ENCODE assay signal across 26 cellular contexts in the genomic region with DNA sequence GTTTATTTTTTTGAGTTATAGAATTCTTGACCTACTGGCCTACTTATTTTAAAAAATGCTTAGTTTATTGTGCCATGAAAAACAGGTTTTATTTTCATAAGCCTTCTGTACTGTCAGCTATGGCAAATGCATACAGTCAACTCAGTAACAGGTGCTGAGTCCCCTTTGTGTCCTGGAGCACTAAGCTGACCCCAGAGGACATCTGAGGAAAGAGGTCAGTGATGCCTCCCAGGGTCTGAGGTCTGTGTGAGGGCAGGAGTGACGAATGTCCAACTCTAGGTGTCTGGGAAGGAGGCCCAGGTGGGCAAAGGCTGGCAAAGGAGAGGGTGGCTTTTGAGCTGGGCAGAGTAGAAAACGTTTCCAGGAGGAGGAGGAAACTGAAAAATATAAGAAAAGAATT.
"Had no signal": no experiment of that assay in that cellular context is flagged by ENCODE, and none has a peak within 500 bp of the region (broad histone marks: within the 10 kb centered on the region; RNA-seq: fewer than 3 reads in every experiment).

No MANE protein-coding gene starts in this region.

- DNase-seq: effector CD8-positive, alpha-beta T cell; endodermal cell; foreskin keratinocyte; heart left ventricle; kidney; occipital lobe; ovary; spleen; stimulated activated CD4-positive, alpha-beta T cell treated with anti-CD3 and anti-CD28 coated beads, Interleukin-4, amount 100 ng/mL, for 4 hours; upper lobe of right lung; uterus had no signal

- H3K4me1 ChIP-seq: esophagus muscularis mucosa, foreskin keratinocyte, gastroesophageal sphincter, prostate gland, right atrium auricular region, spleen, tibial nerve, upper lobe of right lung, uterus had no signal

- H3K9me3 ChIP-seq: esophagus muscularis mucosa, gastroesophageal sphincter, heart left ventricle, ovary, prostate gland, right atrium auricular region, spleen, thoracic aorta, tibial nerve, upper lobe of right lung, uterus had no signal

- H3K9me3 Mint-ChIP-seq: dendritic cell treated with granulocyte-macrophage colony-stimulating factor and Interleukin-4, amounts not matched to agents 40 ng/mL and 50 ng/mL, for 4 days; endodermal cell; memory B cell; nephron; stimulated activated memory B cell treated with anti-CD40 and anti-IgM and Interleukin-4, amounts not matched to agents 10 μg/mL and 1 μg/mL and 100 μg/mL, for 72 hours; stimulated activated naive CD8-positive, alpha-beta T cell treated with anti-CD3 and anti-CD28 coated beads, Interleukin-15, Interleukin-2, amounts not matched to agents 100 ng/mL and 50 ng/mL, for 24 hours had no signal

- ATAC-seq: foreskin keratinocyte; gastroesophageal sphincter; heart left ventricle; left lobe of liver; stimulated activated memory B cell treated with anti-CD40 and anti-IgM and Interleukin-4, amounts not matched to agents 10 μg/mL and 1 μg/mL and 100 μg/mL, for 72 hours; upper lobe of right lung had no signal

- H3K36me3 ChIP-seq: ovary, prostate gland, thoracic aorta, uterus had no signal

- H3K27me3 Mint-ChIP-seq: dendritic cell treated with granulocyte-macrophage colony-stimulating factor and Interleukin-4, amounts not matched to agents 40 ng/mL and 50 ng/mL, for 4 days; memory B cell; stimulated activated memory B cell treated with anti-CD40 and anti-IgM and Interleukin-4, amounts not matched to agents 10 μg/mL and 1 μg/mL and 100 μg/mL, for 72 hours; stimulated activated naive CD8-positive, alpha-beta T cell treated with anti-CD3 and anti-CD28 coated beads, Interleukin-15, Interleukin-2, amounts not matched to agents 100 ng/mL and 50 ng/mL, for 24 hours had no signal

- H3K27ac ChIP-seq: esophagus muscularis mucosa, foreskin keratinocyte, gastroesophageal sphincter, heart left ventricle, hepatocyte, ovary, prostate gland, right atrium auricular region, skin epidermis, spleen, thoracic aorta, tibial nerve, upper lobe of right lung, uterus had no signal

- H3K27ac Mint-ChIP-seq: dendritic cell treated with granulocyte-macrophage colony-stimulating factor and Interleukin-4, amounts not matched to agents 40 ng/mL and 50 ng/mL, for 4 days; endodermal cell; memory B cell; stimulated activated memory B cell treated with anti-CD40 and anti-IgM and Interleukin-4, amounts not matched to agents 10 μg/mL and 1 μg/mL and 100 μg/mL, for 72 hours; stimulated activated naive CD8-positive, alpha-beta T cell treated with anti-CD3 and anti-CD28 coated beads, Interleukin-15, Interleukin-2, amounts not matched to agents 100 ng/mL and 50 ng/mL, for 24 hours had no signal

- H3K4me1 Mint-ChIP-seq: memory B cell; stimulated activated memory B cell treated with anti-CD40 and anti-IgM and Interleukin-4, amounts not matched to agents 10 μg/mL and 1 μg/mL and 100 μg/mL, for 72 hours had no signal

- H3K27me3 ChIP-seq: esophagus muscularis mucosa, foreskin keratinocyte, gastroesophageal sphincter, heart left ventricle, hepatocyte, ovary, right atrium auricular region, spleen, tibial nerve, upper lobe of right lung, uterus had no signal

- H3K4me3 ChIP-seq: esophagus muscularis mucosa, gastroesophageal sphincter, heart left ventricle, hepatocyte, lung, ovary, prostate gland, right atrium auricular region, skin epidermis, spleen, thoracic aorta, tibial nerve, upper lobe of right lung, uterus had no signal

- H3K4me3 Mint-ChIP-seq: dendritic cell treated with granulocyte-macrophage colony-stimulating factor and Interleukin-4, amounts not matched to agents 40 ng/mL and 50 ng/mL, for 4 days; endodermal cell; memory B cell; stimulated activated memory B cell treated with anti-CD40 and anti-IgM and Interleukin-4, amounts not matched to agents 10 μg/mL and 1 μg/mL and 100 μg/mL, for 72 hours; stimulated activated naive CD8-positive, alpha-beta T cell treated with anti-CD3 and anti-CD28 coated beads, Interleukin-15, Interleukin-2, amounts not matched to agents 100 ng/mL and 50 ng/mL, for 24 hours had no signal
